10 cellular contexts compared by ENCODE assay signal in genomic region chr2:213723051-213723560, GRCh38.
"Had no signal": no experiment of that assay in that cellular context is flagged by ENCODE, and none has a peak within 500 bp of the region (broad histone marks: within the 10 kb centered on the region; RNA-seq: fewer than 3 reads in every experiment).

No MANE protein-coding gene starts in this region.

- H3K9me3 ChIP-seq: tibial artery, vagina had no signal

- DNase-seq: activated CD4-positive, alpha-beta T cell treated with anti-CD3 and anti-CD28 coated beads for 36 hours; activated CD8-positive, alpha-beta T cell treated with anti-CD3 and anti-CD28 coated beads, Interleukin-2, amount 10 ng/mL, durations not matched to agents 7 days and 5 days; activated naive CD4-positive, alpha-beta T cell treated with Interleukin-2 at 50 U/mL for 16 hours; effector CD4-positive, alpha-beta T cell; kidney glomerular epithelial cell; tibial artery had no signal

- H3K27me3 ChIP-seq: cardiac muscle cell, tibial artery, vagina had no signal

- H3K36me3 ChIP-seq: cardiac muscle cell, tibial artery, vagina had no signal

- H3K36me3 Mint-ChIP-seq: stimulated activated effector memory CD8-positive, alpha-beta T cell treated with anti-CD3 and anti-CD28 coated beads, Interleukin-12 subunit alpha, Interleukin-12 subunit beta, amount 100 ng/mL, for 72 hours had no signal

- H3K4me3 Mint-ChIP-seq: activated CD4-positive, alpha-beta T cell treated with anti-CD3 and anti-CD28 coated beads for 36 hours; activated CD8-positive, alpha-beta T cell treated with anti-CD3 and anti-CD28 coated beads, Interleukin-2, amount 10 ng/mL, durations not matched to agents 7 days and 5 days; stimulated activated effector memory CD8-positive, alpha-beta T cell treated with anti-CD3 and anti-CD28 coated beads, Interleukin-12 subunit alpha, Interleukin-12 subunit beta, amount 100 ng/mL, for 72 hours had no signal

- H3K27me3 Mint-ChIP-seq: activated CD4-positive, alpha-beta T cell treated with anti-CD3 and anti-CD28 coated beads for 36 hours had no signal

- H3K27ac Mint-ChIP-seq: activated CD4-positive, alpha-beta T cell treated with anti-CD3 and anti-CD28 coated beads for 36 hours; activated CD8-positive, alpha-beta T cell treated with anti-CD3 and anti-CD28 coated beads, Interleukin-2, amount 10 ng/mL, durations not matched to agents 7 days and 5 days; stimulated activated effector memory CD8-positive, alpha-beta T cell treated with anti-CD3 and anti-CD28 coated beads, Interleukin-12 subunit alpha, Interleukin-12 subunit beta, amount 100 ng/mL, for 72 hours had no signal

- H3K4me1 Mint-ChIP-seq: activated CD4-positive, alpha-beta T cell treated with anti-CD3 and anti-CD28 coated beads for 36 hours; stimulated activated effector memory CD8-positive, alpha-beta T cell treated with anti-CD3 and anti-CD28 coated beads, Interleukin-12 subunit alpha, Interleukin-12 subunit beta, amount 100 ng/mL, for 72 hours had no signal

- H3K4me3 ChIP-seq: cardiac muscle cell, tibial artery, vagina had no signal

- H3K4me1 ChIP-seq: vagina had no signal

- H3K27ac ChIP-seq: cardiac muscle cell, epithelial cell of prostate, tibial artery, vagina had no signal
